In the genomic region with DNA sequence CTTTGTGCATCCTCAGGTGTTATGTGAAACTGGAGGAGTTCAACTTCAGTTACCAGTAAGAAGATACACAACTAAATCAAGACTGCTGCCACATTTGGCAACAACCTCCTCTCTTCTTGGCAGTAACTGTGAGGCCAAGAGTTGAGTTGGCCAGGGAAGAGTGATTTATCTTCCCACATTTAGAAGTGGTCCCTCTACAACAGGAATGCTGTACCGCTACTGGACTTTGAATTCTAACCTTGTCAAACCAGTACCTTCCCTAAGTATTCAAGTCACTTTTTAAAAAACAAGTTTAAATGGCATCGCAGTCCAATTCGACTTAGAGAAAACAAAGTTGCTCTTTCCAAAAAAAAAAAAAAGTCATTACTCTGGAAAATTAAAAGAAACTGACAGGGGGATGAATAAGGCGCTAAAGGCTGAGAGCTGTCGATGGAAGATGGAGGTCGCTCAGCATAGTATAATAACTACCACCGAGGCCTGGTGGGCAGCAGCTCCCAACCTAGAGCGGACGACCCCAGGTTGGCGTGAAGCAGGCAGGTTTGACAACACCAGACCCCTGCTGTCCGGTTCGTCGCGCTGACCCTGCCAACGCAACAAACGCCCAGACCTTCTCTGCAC, we compare ENCODE assay signal across 8 cellular contexts. TPM values are rescaled to one million over a fixed set of nuclear protein-coding genes. Genes with fewer than 3 reads are reported as not detected.
DNase-seq lines count a peak whose midpoint lies in the region; ATAC-seq, FAIRE-seq and TF ChIP-seq lines count a peak whose summit lies in the region.

No MANE protein-coding gene starts in this region.

- H3K27ac Mint-ChIP-seq in memory B cell (peak overlapping the region; percentile 85), type B pancreatic cell (peak overlapping the region; percentile 93)

- H3K9ac ChIP-seq in OCI-LY1 (ENCODE audit: low read length), result peak overlapping the region; percentile 93
- peak overlapping the region; percentile 49 to 81 for H3K9ac ChIP-seq in duodenal mucosa (ENCODE audit: low read depth in 1 of 2, low read length in 2 of 2)

- H3F3A ChIP-seq in OCI-LY1 (ENCODE audit: insufficient read depth, low read length), result no peaks in the 10 kb centered on the region

- H3K9me3 ChIP-seq in OCI-LY1 (ENCODE audit: low read length) (no peaks in the 10 kb centered on the region), duodenal mucosa (ENCODE audit: control insufficient read depth in 1 of 2, low read length in 2 of 2) (no peaks in the 10 kb centered on the region)

- DNase-seq in memory B cell (ENCODE audit: low spot score in 2 of 2), result peak in 1 of 2 donors; percentile 4
- DNase-seq in type B pancreatic cell (ENCODE audit: extremely low spot score, unreplicated experiment), result no peak
- DNase-seq in GM19239 (ENCODE audit: insufficient read length, low spot score), result no peak
- DNase-seq in RCC 7860 (ENCODE audit: low spot score), result no peak

- H3K4me3 ChIP-seq in ACC112 (ENCODE audit: low read depth, low read length) (peak overlapping the region; percentile 98), OCI-LY1 (ENCODE audit: low read depth, low read length, poor library complexity, severe bottlenecking) (peak overlapping the region; percentile 98), duodenal mucosa (ENCODE audit: low read depth in 1 of 2, low read length in 2 of 2) (peak overlapping the region; percentile 80 to 85)

- peak overlapping the region; percentile 70 for H3K27ac ChIP-seq in ACC112 (ENCODE audit: low read depth, low read length)
- peak overlapping the region; percentile 24 for H3K27ac ChIP-seq in OCI-LY1 (ENCODE audit: low read depth, low read length, poor library complexity, severe bottlenecking)
- peak overlapping the region; percentile 86 for H3K27ac ChIP-seq in duodenal mucosa (ENCODE audit: low read depth, low read length)

- H3K27me3 ChIP-seq in ACC112 (ENCODE audit: insufficient read depth, low read length) (no peaks in the 10 kb centered on the region), OCI-LY1 (ENCODE audit: insufficient read depth, low read length) (no peaks in the 10 kb centered on the region), duodenal mucosa (ENCODE audit: control insufficient read depth in 1 of 2, insufficient read depth in 2 of 2, low read length in 2 of 2) (no peaks in the 10 kb centered on the region)

- H3K27me3 Mint-ChIP-seq in memory B cell (no peaks in the 10 kb centered on the region), type B pancreatic cell (no peaks in the 10 kb centered on the region)

- H2AFZ ChIP-seq in ACC112 (ENCODE audit: low read length, unreplicated experiment) (no peak overlapping the region), OCI-LY1 (ENCODE audit: low read length) (no peak overlapping the region)

- H3K4me3 Mint-ChIP-seq in memory B cell (peak overlapping the region; percentile 89), type B pancreatic cell (peak overlapping the region; percentile 96)

- H3K36me3 Mint-ChIP-seq in memory B cell (no peaks in the 10 kb centered on the region), type B pancreatic cell (peaks cover 5% of the 10 kb centered on the region)

- no peaks in the 10 kb centered on the region for H4K20me1 ChIP-seq in OCI-LY1 (ENCODE audit: insufficient read depth, low read length)

- TF ChIP-seq CTCF in OCI-LY1 (IDR thresholded peaks at IDR 0.05; ENCODE audit: low read length) (no peak), type B pancreatic cell (conservative IDR thresholded peaks at IDR 0.05) (no peak)

- H3K4me1 Mint-ChIP-seq in memory B cell, result peaks cover 9% of the 10 kb centered on the region
- peaks cover 59% of the 10 kb centered on the region for H3K4me1 Mint-ChIP-seq in type B pancreatic cell (ENCODE audit: unreplicated experiment)

- H3K9me2 ChIP-seq in OCI-LY1 (ENCODE audit: low read depth, low read length), result no peaks in the 10 kb centered on the region

- peaks cover 78% of the 10 kb centered on the region for H3K79me2 ChIP-seq in ACC112 (ENCODE audit: control insufficient read depth, insufficient read depth, low read length, unreplicated experiment)
- H3K79me2 ChIP-seq in OCI-LY1 (ENCODE audit: insufficient read depth, low read length), result peaks cover 42% of the 10 kb centered on the region

- H3K9me3 Mint-ChIP-seq in memory B cell (no peaks in the 10 kb centered on the region), type B pancreatic cell (no peaks in the 10 kb centered on the region)

- peak; percentile 1 for ATAC-seq in GM19023 (IDR thresholded peaks at IDR 0.05; ENCODE audit: unreplicated experiment)
- ATAC-seq in memory B cell (ENCODE audit: low read depth), result no peak

- peak overlapping the region; percentile 97 for H3K4me2 ChIP-seq in OCI-LY1 (ENCODE audit: low read length)

- H3K36me3 ChIP-seq in ACC112 (ENCODE audit: insufficient read depth, low read length) (no peaks in the 10 kb centered on the region), OCI-LY1 (ENCODE audit: insufficient read depth, low read length) (no peaks in the 10 kb centered on the region), duodenal mucosa (ENCODE audit: control insufficient read depth in 1 of 2, insufficient read depth in 2 of 2, low read length in 2 of 2) (no peaks in the 10 kb centered on the region)

- no peak for FAIRE-seq in GM19239 (lab: Jason Lieb, UNC)
- no peak for FAIRE-seq in RCC 7860 (lab: Jason Lieb, UNC)

- H3K4me1 ChIP-seq in ACC112 (ENCODE audit: control insufficient read depth, insufficient read depth, low read length, unreplicated experiment) (peaks cover 53% of the 10 kb centered on the region), OCI-LY1 (ENCODE audit: insufficient read depth, low read length, severe bottlenecking) (peaks cover 57% of the 10 kb centered on the region), duodenal mucosa (ENCODE audit: control insufficient read depth in 1 of 2, insufficient read depth in 2 of 2, low read length in 2 of 2) (peaks cover 24 to 55% of the 10 kb centered on the region in 2 donors)

RNA-seq across cellular contexts. Expression of a gene that starts 1.0 kb away (rescaled TPM):
- total RNA-seq in type B pancreatic cell (ENCODE audit: low replicate concordance), result 36.7 and 49.0 TPM in 2 replicates

Comparison
In these comparisons a context has a peak if more than half of its experiments do, and no peak if none do; other contexts are left out.
1. H3K27ac ChIP-seq: peak in every context shown above with its lines; median percentile 86 in duodenal mucosa; 70 in ACC112; 24 in OCI-LY1.